In genomic region chrX:10126834-10127233, GRCh38 we compare ENCODE assay signal across 7 cellular contexts.
"Had no signal": no experiment of that assay in that cellular context is flagged by ENCODE, and none has a peak within 500 bp of the region (broad histone marks: within the 10 kb centered on the region; RNA-seq: fewer than 3 reads in every experiment).

No MANE protein-coding gene starts in this region.

- H3K4me3 Mint-ChIP-seq: GM23338, H9, IgD-negative memory B cell had no signal

- DNase-seq: H9, HCEC 1CT, KBM-7 had no signal

- H3K9me3 Mint-ChIP-seq: IgD-negative memory B cell had no signal

- H3K4me3 ChIP-seq: GM23338 had no signal

- H3K36me3 Mint-ChIP-seq: IgD-negative memory B cell had no signal

- H3K27ac ChIP-seq: HL-60 had no signal

- ATAC-seq: GM23338, HepG2 had no signal

- H3K27ac Mint-ChIP-seq: GM23338 had no signal
